Comparison of ENCODE assay signal across 11 cellular contexts in the genomic region with DNA sequence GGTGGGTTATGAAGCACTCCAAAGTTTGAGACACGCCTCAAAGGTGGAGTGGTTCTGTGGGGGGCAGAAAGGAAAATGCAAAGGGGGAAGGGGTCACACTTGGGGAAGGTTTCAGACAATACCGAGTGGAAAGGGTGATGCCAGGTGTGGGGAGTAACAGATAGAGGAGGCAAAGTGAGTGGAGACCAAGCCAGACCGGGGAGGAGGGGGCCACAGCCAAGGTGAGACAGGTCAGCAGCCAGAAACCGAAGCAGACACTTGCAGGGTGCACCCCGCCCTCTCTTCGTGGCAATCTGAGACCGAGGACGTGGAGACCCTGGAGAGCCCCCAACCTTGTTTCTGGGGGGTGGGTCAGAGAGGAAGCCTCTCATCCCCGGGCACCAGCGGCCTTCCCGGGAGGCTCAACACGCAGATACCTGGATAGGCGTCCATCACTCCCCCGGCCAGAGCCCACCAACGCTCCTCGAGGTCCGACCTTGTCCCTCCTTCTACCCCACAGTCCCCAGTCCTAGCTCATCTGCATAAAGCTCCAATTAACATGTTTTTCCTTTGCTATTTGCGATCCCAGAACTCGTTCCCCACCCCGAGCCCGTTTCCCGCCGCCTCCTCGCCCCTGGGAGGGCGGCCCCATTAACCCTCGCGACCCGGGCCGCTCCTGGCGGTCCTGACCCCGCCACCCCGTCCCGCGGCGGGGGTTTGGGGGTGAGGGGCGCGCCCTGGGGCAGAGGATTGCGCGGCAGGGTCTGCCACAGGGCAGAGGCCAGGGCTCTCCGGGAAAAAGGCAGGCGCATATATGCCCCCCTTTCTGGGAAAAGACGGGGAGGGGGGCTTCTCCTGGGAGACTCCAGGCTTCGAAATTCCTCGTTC. TPM values are rescaled to one million over a fixed set of nuclear protein-coding genes. Genes with fewer than 3 reads are reported as not detected.
DNase-seq lines count a peak whose midpoint lies in the region; TF ChIP-seq lines count a peak whose summit lies in the region.
"Had no signal": no experiment of that assay in that cellular context is flagged by ENCODE, and none has a peak within 500 bp of the region (broad histone marks: within the 10 kb centered on the region; RNA-seq: fewer than 3 reads in every experiment).

No MANE protein-coding gene starts in this region.

- DNase-seq in AG04449 (ENCODE audit: low read depth, low spot score), result no peak
- no peak for DNase-seq in HFF-Myc (ENCODE audit: extremely low read depth, low read depth)
- no peak for DNase-seq in coronary artery (ENCODE audit: low spot score)
- DNase-seq in cerebellar nuclear complex (lab: John Stamatoyannopoulos, UW), result no peak
- no peak for DNase-seq in substantia nigra (lab: John Stamatoyannopoulos, UW)
- DNase-seq in mucosa of gallbladder (ENCODE audit: low spot score), result no peak
- DNase-seq in Karpas-422, result no peak
- DNase-seq: KG1 had no signal

- H3K9ac ChIP-seq in Karpas-422 (ENCODE audit: low read length), result no peak overlapping the region

- no peaks in the 10 kb centered on the region for H3K9me3 ChIP-seq in Karpas-422 (ENCODE audit: low read length)

- H3K9me3 Mint-ChIP-seq in nephron, result no peaks in the 10 kb centered on the region

- H3K4me1 Mint-ChIP-seq in nephron, result peaks cover 5% of the 10 kb centered on the region

- TF ChIP-seq CTCF in AG04449 (IDR thresholded peaks at IDR 0.05; ENCODE audit: insufficient read depth, low read length, missing control alignments) (no peak), HFF-Myc (IDR thresholded peaks at IDR 0.05; ENCODE audit: low read depth, low read length, missing control alignments) (no peak), coronary artery (IDR thresholded peaks at IDR 0.05) (no peak), nephron (IDR thresholded peaks at IDR 0.05; ENCODE audit: unreplicated experiment in 3 of 3) (no peak)

- H3K27ac Mint-ChIP-seq in nephron, result no peak overlapping the region

- H3K79me2 ChIP-seq in Karpas-422 (ENCODE audit: low read length), result no peaks in the 10 kb centered on the region

- peaks cover 12% of the 10 kb centered on the region; the same call in 1 of the 2 replicates for H4K20me1 ChIP-seq in Karpas-422 (ENCODE audit: insufficient read depth, low read depth, low read length)

- H3K27ac ChIP-seq in coronary artery, result no peak overlapping the region
- H3K27ac ChIP-seq in substantia nigra (ENCODE audit: low read depth, low read length, poor library complexity, severe bottlenecking), result no peak overlapping the region
- H3K27ac ChIP-seq in Karpas-422 (ENCODE audit: low read length), result no peak overlapping the region

- peak overlapping the region; percentile 73 to 79 (median 75) for H3K4me3 Mint-ChIP-seq in nephron

- no peaks in the 10 kb centered on the region for H3K36me3 Mint-ChIP-seq in nephron (ENCODE audit: low read depth)

- CTCF ChIA-PET in AG04449 (lab: Yijun Ruan, JAX), result interaction anchor here (0.7 to 11.0 kb wide), 18 partner anchors 8 to 162 kb away, joined by 3 to 191 read pairs (median 6); a partner anchor contains a TSS

- no peaks in the 10 kb centered on the region for H3K9me2 ChIP-seq in Karpas-422 (replicated peaks; ENCODE audit: insufficient read depth, low read length)

- no peak overlapping the region for H2AFZ ChIP-seq in Karpas-422 (ENCODE audit: low read length)

- no peaks in the 10 kb centered on the region for H3K27me3 ChIP-seq in Karpas-422 (ENCODE audit: low read length)

- POLR2A ChIA-PET in AG04449 (lab: Yijun Ruan, JAX), result interaction anchor here (0.7 to 1.1 kb wide), 2 partner anchors 31 to 170 kb away, joined by 3 read pairs; no protein-coding TSS in a partner anchor

- H3K36me3 ChIP-seq in Karpas-422 (ENCODE audit: insufficient read depth, low read length), result peaks cover 31% of the 10 kb centered on the region

- peaks cover 62% of the 10 kb centered on the region for H3K27me3 Mint-ChIP-seq in nephron (ENCODE audit: low read depth)

- H3K4me3 ChIP-seq in AG04449 (ENCODE audit: low read depth, low read length), result peak overlapping the region; percentile 48
- H3K4me3 ChIP-seq in HFF-Myc (replicated peaks; ENCODE audit: low read depth, low read length), result peak overlapping the region; percentile 35
- H3K4me3 ChIP-seq in coronary artery, result peak overlapping the region; percentile 55
- no peak overlapping the region for H3K4me3 ChIP-seq in Karpas-422 (ENCODE audit: low read length)

- no peak overlapping the region for H3K4me2 ChIP-seq in Karpas-422 (ENCODE audit: low read depth, low read length, poor library complexity, severe bottlenecking)

- peaks cover 34% of the 10 kb centered on the region for H3K4me1 ChIP-seq in Karpas-422 (ENCODE audit: low read length)

RNA-seq across cellular contexts. Expression of a gene that starts 21.8 kb away (rescaled TPM):
- total RNA-seq in mucosa of gallbladder, result 19.2 TPM
- total RNA-seq in Karpas-422 (2014; rRNA removed; shearing (Covaris generic); ENCODE audit: low replicate concordance), result 0.07 TPM in 1 of 2 replicates, not detected in the other

RNA-seq across cellular contexts. Expression of a gene that starts 33.4 kb away (rescaled TPM):
- total RNA-seq in mucosa of gallbladder, result 89.5 TPM
- 238 and 244 TPM in 2 replicates for total RNA-seq in Karpas-422 (2014; rRNA removed; shearing (Covaris generic); ENCODE audit: low replicate concordance)

RNA-seq across cellular contexts. Expression of a gene that starts 48.4 kb away (rescaled TPM):
- total RNA-seq in mucosa of gallbladder, result 31.2 TPM
- 48.0 and 49.8 TPM in 2 replicates for total RNA-seq in Karpas-422 (2014; rRNA removed; shearing (Covaris generic); ENCODE audit: low replicate concordance)

RNA-seq across cellular contexts. Expression of a gene that starts 55.2 kb away (rescaled TPM):
- total RNA-seq in mucosa of gallbladder, result 39.5 TPM
- 56.6 and 69.3 TPM in 2 replicates for total RNA-seq in Karpas-422 (2014; rRNA removed; shearing (Covaris generic); ENCODE audit: low replicate concordance)
- total RNA-seq: NCI-H460 had no signal

RNA-seq across cellular contexts. Expression of a gene that starts 55.2 kb away (rescaled TPM):
- total RNA-seq in mucosa of gallbladder, result not detected
- total RNA-seq in Karpas-422 (2014; rRNA removed; shearing (Covaris generic); ENCODE audit: low replicate concordance), result not detected in 2 replicates
- total RNA-seq: NCI-H460; T-helper 1 cell treated with Interleukin-12 subunit alpha and Interleukin-12 subunit beta and Interleukin-4 antibody, amounts not matched to agents 30 ng/mL and 1 ng/mL, for 36 hours had no signal

Comparison
In these comparisons a context has a peak if more than half of its experiments do, and no peak if none do; other contexts are left out.
1. RNA of a gene that starts 21.8 kb away (total RNA-seq): 19.2 TPM in mucosa of gallbladder (single experiment); 0.07 TPM in Karpas-422; every median in the first group is over 10 times any median in the second.